ENCODE assay signal across 14 cellular contexts in genomic region chr16:56626685-56627084, GRCh38. TPM values are rescaled to one million over a fixed set of nuclear protein-coding genes. Genes with fewer than 3 reads are reported as not detected.
DNase-seq lines count a peak whose midpoint lies in the region; ATAC-seq and TF ChIP-seq lines count a peak whose summit lies in the region.
"Had no signal": no experiment of that assay in that cellular context is flagged by ENCODE, and none has a peak within 500 bp of the region (broad histone marks: within the 10 kb centered on the region; RNA-seq: fewer than 3 reads in every experiment).

No MANE protein-coding gene starts in this region.

- H3K4me1 ChIP-seq in CD4-positive, CD25-positive, alpha-beta regulatory T cell (ENCODE audit: control insufficient read depth, insufficient read depth, low read length, poor library complexity, severe bottlenecking): peaks cover 22% of the 10 kb centered on the region
- H3K4me1 ChIP-seq in parathyroid adenoma (no peaks in the 10 kb centered on the region), foreskin keratinocyte (peaks cover 4% of the 10 kb centered on the region)

- H3K27me3 ChIP-seq in CD4-positive, CD25-positive, alpha-beta regulatory T cell (ENCODE audit: control insufficient read depth, insufficient read depth, low read length): peaks cover 6% of the 10 kb centered on the region
- H3K27me3 ChIP-seq in parathyroid adenoma (ENCODE audit: control insufficient read depth, insufficient read depth, low read length): no peaks in the 10 kb centered on the region
- peaks cover 7% of the 10 kb centered on the region for H3K27me3 ChIP-seq in foreskin keratinocyte

- no peak overlapping the region for H2AFZ ChIP-seq in parathyroid adenoma

- TF ChIP-seq CTCF in WTC11 (IDR thresholded peaks at IDR 0.05) (no peak), fibroblast of mammary gland (conservative IDR thresholded peaks at IDR 0.05; ENCODE audit: control insufficient read depth, insufficient read depth, low read depth, low read length) (no peak), parathyroid adenoma (IDR thresholded peaks at IDR 0.05) (no peak), foreskin keratinocyte (conservative IDR thresholded peaks at IDR 0.05) (no peak)

- no peak overlapping the region for H3K9ac ChIP-seq in parathyroid adenoma

- H3K9me3 ChIP-seq in CD4-positive, CD25-positive, alpha-beta regulatory T cell (ENCODE audit: control insufficient read depth in 2 of 2, low read length in 2 of 2): no peaks in the 10 kb centered on the region
- H3K9me3 ChIP-seq in parathyroid adenoma (ENCODE audit: control insufficient read depth, low read length): no peaks in the 10 kb centered on the region

- no peak overlapping the region for H3K27ac ChIP-seq in CD4-positive, CD25-positive, alpha-beta regulatory T cell (ENCODE audit: insufficient read depth, low read length, poor library complexity, severe bottlenecking)
- no peak overlapping the region for H3K27ac ChIP-seq in parathyroid adenoma
- H3K27ac ChIP-seq in foreskin keratinocyte: no peak overlapping the region

- peak overlapping the region; percentile 8 for H3K4me2 ChIP-seq in parathyroid adenoma (ENCODE audit: low read length)

- no peak overlapping the region for H3K27ac Mint-ChIP-seq in CD4-positive, CD25-positive, alpha-beta regulatory T cell
- H3K27ac Mint-ChIP-seq in WTC11: no peak overlapping the region
- H3K27ac Mint-ChIP-seq: brain, IgD-negative memory B cell, type B pancreatic cell had no signal

- H3K27me3 Mint-ChIP-seq in CD4-positive, CD25-positive, alpha-beta regulatory T cell: peaks cover 25% of the 10 kb centered on the region
- peaks cover 98% of the 10 kb centered on the region for H3K27me3 Mint-ChIP-seq in WTC11 (ENCODE audit: low read depth)

- no peaks in the 10 kb centered on the region for H3K79me2 ChIP-seq in parathyroid adenoma

- peaks cover 4 to 22% (median 13%) of the 10 kb centered on the region in 4 donors for H3K4me1 Mint-ChIP-seq in CD4-positive, CD25-positive, alpha-beta regulatory T cell
- peaks cover 38% of the 10 kb centered on the region for H3K4me1 Mint-ChIP-seq in WTC11

- H3K36me3 Mint-ChIP-seq in CD4-positive, CD25-positive, alpha-beta regulatory T cell: no peaks in the 10 kb centered on the region
- peaks cover 2% of the 10 kb centered on the region; the same call in 1 of the 2 replicates for H3K36me3 Mint-ChIP-seq in WTC11
- H3K36me3 Mint-ChIP-seq: brain had no signal

- H3K9me3 Mint-ChIP-seq in CD4-positive, CD25-positive, alpha-beta regulatory T cell: no peaks in the 10 kb centered on the region
- H3K9me3 Mint-ChIP-seq in WTC11: peaks cover 8% of the 10 kb centered on the region; the same call in 1 of the 2 replicates
- H3K9me3 Mint-ChIP-seq: IgD-negative memory B cell had no signal

- DNase-seq in CD4-positive, CD25-positive, alpha-beta regulatory T cell: no peak
- DNase-seq in WTC11 (ENCODE audit: low spot score): no peak
- no peak for DNase-seq in fibroblast of mammary gland (ENCODE audit: low read depth)
- DNase-seq in foreskin keratinocyte: no peak
- no peak for DNase-seq in epidermal melanocyte (ENCODE audit: insufficient read length, low spot score)
- no peak for DNase-seq in NK-92 treated with Interleukin-12 subunit alpha and Interleukin-12 subunit beta, amount 100 ng/mL, for 24 hours (lab: John Stamatoyannopoulos, UW)
- DNase-seq: DMS153, NCI-H524 had no signal

- no peak overlapping the region for H3K4me3 ChIP-seq in CD4-positive, CD25-positive, alpha-beta regulatory T cell (ENCODE audit: low read depth, low read length)
- H3K4me3 ChIP-seq in fibroblast of mammary gland (ENCODE audit: control insufficient read depth, low read depth, low read length) (peak overlapping the region; percentile 77), parathyroid adenoma (ENCODE audit: low read depth, low read length) (no peak overlapping the region)

- POLR2A ChIA-PET in WTC11 (lab: Charles Lee): interaction anchor here (1.2 to 4.9 kb wide), 7 partner anchors 10 to 56 kb away, joined by 4 to 68 read pairs (median 24); partner anchors contain the start of genes MT1F, MT1G, MT1H and MT1X

- CTCF ChIA-PET in WTC11 (lab: Charles Lee): interaction anchor here (1.2 to 1.8 kb wide), 3 partner anchors 9 to 47 kb away, joined by 3 to 5 read pairs (median 4); no protein-coding TSS in a partner anchor

- no peak for ATAC-seq in CD4-positive, CD25-positive, alpha-beta regulatory T cell (ENCODE audit: low read depth in 2 of 2)
- no peak for ATAC-seq in WTC11
- no peak for ATAC-seq in HG02623 (IDR thresholded peaks at IDR 0.05; ENCODE audit: unreplicated experiment)
- ATAC-seq in foreskin keratinocyte: no peak

- peak overlapping the region in 3 of 4 donors; percentile 92 to 95 (median 95) for H3K4me3 Mint-ChIP-seq in CD4-positive, CD25-positive, alpha-beta regulatory T cell
- H3K4me3 Mint-ChIP-seq in WTC11: peak overlapping the region; percentile 74; the same call in 1 of the 2 replicates

- no peaks in the 10 kb centered on the region for H3K36me3 ChIP-seq in CD4-positive, CD25-positive, alpha-beta regulatory T cell (ENCODE audit: control insufficient read depth, insufficient read depth, low read length)
- no peaks in the 10 kb centered on the region for H3K36me3 ChIP-seq in parathyroid adenoma (ENCODE audit: control insufficient read depth, insufficient read depth, low read length)

TF ChIP-seq in WTC11, 78 proteins besides CTCF, POLR2A, EP300 and RAD21 (continues in another document):
- TF ChIP-seq ZNF263 (CRISPR knock-in tag; IDR thresholded peaks at IDR 0.05; ENCODE audit: low read depth): no peak
- no peak for TF ChIP-seq ZNF121 (CRISPR knock-in tag; IDR thresholded peaks at IDR 0.05)
- TF ChIP-seq E2F5 (CRISPR knock-in tag; IDR thresholded peaks at IDR 0.05): no peak
- TF ChIP-seq ZNF532 (CRISPR knock-in tag; IDR thresholded peaks at IDR 0.05; ENCODE audit: borderline replicate concordance): no peak
- TF ChIP-seq NFATC4 (CRISPR knock-in tag; IDR thresholded peaks at IDR 0.05): no peak

RNA-seq across cellular contexts. Expression of gene MT1E, which starts 1.1 kb away (rescaled TPM):
- total RNA-seq in CD4-positive, CD25-positive, alpha-beta regulatory T cell: 10.4 TPM
- 10 to 100 TPM in 3 of 4 donors, 1 to 10 TPM in 1; 5.6 to 86.9 (median 24.7) TPM for polyA plus RNA-seq in CD4-positive, CD25-positive, alpha-beta regulatory T cell
- total RNA-seq in WTC11 (2021): 92.7 to 114 TPM (median 103 TPM) in 3 replicates
- 438 and 932 TPM in 2 replicates for total RNA-seq in foreskin keratinocyte
- polyA plus RNA-seq in foreskin keratinocyte: 406 and 867 TPM in 2 replicates
- total RNA-seq: H4 had no signal

RNA-seq across cellular contexts. Expression of gene MT1M, which starts 5.8 kb away (rescaled TPM):
- not detected for total RNA-seq in CD4-positive, CD25-positive, alpha-beta regulatory T cell
- not detected for polyA plus RNA-seq in CD4-positive, CD25-positive, alpha-beta regulatory T cell
- total RNA-seq in WTC11 (2021): 4.5 to 4.8 TPM (median 4.7 TPM) in 3 replicates
- 0.24 TPM in 1 of 2 replicates, not detected in the other for total RNA-seq in foreskin keratinocyte
- 0.24 and 0.29 TPM in 2 replicates for polyA plus RNA-seq in foreskin keratinocyte
- total RNA-seq: H4 had no signal
- polyA plus RNA-seq: IgD-negative memory B cell had no signal

RNA-seq across cellular contexts. Expression of gene MT1A, which starts 11.8 kb away (rescaled TPM):
- not detected for total RNA-seq in CD4-positive, CD25-positive, alpha-beta regulatory T cell
- polyA plus RNA-seq in CD4-positive, CD25-positive, alpha-beta regulatory T cell: not detected
- total RNA-seq in WTC11 (2021) (0.94 to 2.8 TPM in 2 of 3 replicates, not detected in the other), foreskin keratinocyte (not detected in 2 replicates)
- 0.18 and 0.48 TPM in 2 replicates for polyA plus RNA-seq in foreskin keratinocyte
- total RNA-seq: H4 had no signal
- polyA plus RNA-seq: IgD-negative memory B cell had no signal

RNA-seq across cellular contexts. Expression of gene MT2A, which starts 18.3 kb away (rescaled TPM):
- total RNA-seq in CD4-positive, CD25-positive, alpha-beta regulatory T cell: 110 TPM
- 100 to 1,000 TPM; 103 to 444 (median 261) TPM for polyA plus RNA-seq in CD4-positive, CD25-positive, alpha-beta regulatory T cell
- total RNA-seq in WTC11 (2021): 139 to 173 TPM (median 149 TPM) in 3 replicates
- total RNA-seq in foreskin keratinocyte: 4,420 and 5,254 TPM in 2 replicates
- polyA plus RNA-seq in foreskin keratinocyte: 5,670 and 6,844 TPM in 2 replicates

RNA-seq across cellular contexts. Expression of gene MT1B, which starts 25.0 kb away (rescaled TPM):
- total RNA-seq in CD4-positive, CD25-positive, alpha-beta regulatory T cell: not detected
- not detected for polyA plus RNA-seq in CD4-positive, CD25-positive, alpha-beta regulatory T cell
- total RNA-seq in WTC11 (2021): not detected in 3 replicates
- total RNA-seq in foreskin keratinocyte: not detected in 2 replicates
- not detected in 2 replicates for polyA plus RNA-seq in foreskin keratinocyte
- total RNA-seq: H4 had no signal
- polyA plus RNA-seq: IgD-negative memory B cell had no signal
